ENCODE assay signal across 8 cellular contexts in the genomic region with DNA sequence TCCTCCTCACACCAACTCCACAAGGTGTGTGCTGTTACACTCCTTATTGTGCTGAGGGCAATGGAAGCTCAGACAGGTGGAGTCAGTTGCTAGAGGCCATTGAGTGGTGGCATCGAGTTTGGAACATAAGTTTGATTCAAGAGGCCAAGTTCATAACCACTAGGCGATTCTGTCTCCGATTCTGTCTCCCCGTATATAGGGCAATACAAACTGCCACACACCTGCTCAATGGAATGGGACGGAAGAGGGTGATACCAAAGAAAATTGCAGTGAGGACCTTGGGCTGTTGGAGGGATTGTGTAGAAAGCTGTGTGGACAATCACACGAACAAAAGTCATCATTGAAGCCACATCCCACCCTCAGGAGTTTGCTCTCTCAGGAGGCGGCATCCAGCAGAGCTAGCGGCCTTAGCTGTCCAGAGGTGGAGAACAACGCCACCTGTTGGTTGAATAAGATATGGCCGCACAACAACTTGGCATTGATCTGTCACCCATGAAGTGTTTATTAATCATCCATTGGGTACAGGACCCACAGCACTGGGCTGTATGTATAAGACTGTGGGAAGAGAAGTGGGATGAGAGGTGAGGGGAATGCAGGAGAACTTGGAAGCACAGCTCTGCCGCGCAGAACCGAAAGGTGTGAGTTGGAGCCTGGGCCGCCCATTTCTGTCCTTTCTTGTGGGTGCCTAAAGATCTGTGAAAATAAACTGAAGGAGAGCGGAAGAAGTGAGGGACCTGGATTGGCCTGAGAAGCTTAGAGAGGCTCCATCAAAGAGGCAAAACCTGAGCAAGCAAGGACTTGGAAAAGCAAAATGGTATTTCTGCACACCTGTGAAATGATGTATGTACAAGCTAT. TPM values are rescaled to one million over a fixed set of nuclear protein-coding genes. Genes with fewer than 3 reads are reported as not detected.
A peak's percentile ranks its signal among the peaks of the same experiment; 100 is the strongest.
DNase-seq lines count a peak whose midpoint lies in the region; ATAC-seq, FAIRE-seq and TF ChIP-seq lines count a peak whose summit lies in the region.

No MANE protein-coding gene starts in this region.

- no peak overlapping the region for H3K4ac ChIP-seq in H9 (ENCODE audit: low read depth, low read length)

- in situ Hi-C loops in T47D (cut with HindIII; ENCODE audit: low pct_unique_long_range_greater_than_20kb, low sequenced_read_pairs) = loop anchor here (25.0 kb wide), 1 partner anchor 285 kb away; the partner anchor contains the start of gene SLC25A48

- H3K9ac ChIP-seq in H9 (ENCODE audit: extremely low read depth, insufficient read length, low read length) = no peak overlapping the region
- H3K9ac ChIP-seq in kidney (ENCODE audit: low read length in 2 of 2) = no peak overlapping the region

- no peaks in the 10 kb centered on the region for H4K20me1 ChIP-seq in H9 (ENCODE audit: control insufficient read depth, insufficient read depth, insufficient read length)

- H3K36me3 Mint-ChIP-seq in H9 (ENCODE audit: insufficient read depth in 1 of 3, low read depth in 3 of 3) = no peaks in the 10 kb centered on the region

- peaks cover 3 to 13% of the 10 kb centered on the region in 2 experiments; a peak in 3 of 4 replicates for H3K4me1 Mint-ChIP-seq in H9

- H3K27ac Mint-ChIP-seq in H9 = no peak overlapping the region

- WGBS in H9 (ENCODE audit: extremely low coverage, insufficient read length, low lambda C conversion rate) = no CpG with 5 or more reads among the region's 15 CpGs

- H3K27me3 ChIP-seq in H9 (ENCODE audit: insufficient read depth, low read length) = peaks cover 45% of the 10 kb centered on the region

- H3K9me3 Mint-ChIP-seq in H9 = peaks cover 0 to 3% of the 10 kb centered on the region in 2 experiments; a peak in 1 of 5 replicates

- intact Hi-C loops in kidney (cut with DNase I) = loop anchor here (10.0 kb wide), 2 partner anchors 87 to 273 kb away; no protein-coding TSS in a partner anchor

- peak; percentile 89 for TF ChIP-seq CTCF in H9 (conservative IDR thresholded peaks at IDR 0.05)
- TF ChIP-seq CTCF in kidney (IDR thresholded peaks at IDR 0.05; ENCODE audit: borderline replicate concordance, extremely low read depth, insufficient read depth) = peak; percentile 85

- H3K14ac ChIP-seq in H9 (ENCODE audit: insufficient read depth, low read length) = no peak overlapping the region

- H4K91ac ChIP-seq in H9 (ENCODE audit: insufficient read length, low read depth, low read length) = no peak overlapping the region

- H2BK120ac ChIP-seq in H9 (ENCODE audit: low read depth, low read length, poor library complexity, severe bottlenecking) = no peak overlapping the region

- H2AFZ ChIP-seq in H9 (ENCODE audit: low read length) = no peak overlapping the region

- no peak overlapping the region for H3K27ac ChIP-seq in H9 (ENCODE audit: insufficient read length, low read depth, low read length)
- no peak overlapping the region for H3K27ac ChIP-seq in kidney (ENCODE audit: low read depth in 2 of 2, low read length in 2 of 2)

- H3K4me3 ChIP-seq in kidney (ENCODE audit: low read length in 2 of 2) = no peak overlapping the region

- no peak overlapping the region for H2BK12ac ChIP-seq in H9 (ENCODE audit: insufficient read length, low read depth, low read length)

- FAIRE-seq in kidney (lab: Jason Lieb, UNC) = peak; percentile 52

- no peak overlapping the region for H3K4me2 ChIP-seq in H9 (ENCODE audit: insufficient read depth, insufficient read length, low read length)

- DNase-seq in DMS79 treated with DMSO at 0.1 percent for 48 hours (lab: John Stamatoyannopoulos, UW) (peak; percentile 19), H9 (peak; percentile 71), NCI-H146 treated with DMSO at 0.1 percent for 48 hours (lab: John Stamatoyannopoulos, UW; ENCODE audit: unreplicated experiment) (peak; percentile 29), T1000 (lab: John Stamatoyannopoulos, UW) (peak; percentile 43), T47D (ENCODE audit: low read depth in 1 of 2, low spot score in 1 of 2) (peak; percentile 68 to 80), kidney (no peak)
- DNase-seq in stimulated activated CD4-positive, alpha-beta T cell treated with anti-CD3 and anti-CD28 coated beads, Interleukin-1b, Interleukin-23, amount 100 ng/mL, for 4 hours (ENCODE audit: low read depth in 2 of 2) = peak; percentile 23 to 28

- H2BK5ac ChIP-seq in H9 (ENCODE audit: insufficient read length, low read length) = no peak overlapping the region

- no peak overlapping the region for H2BK20ac ChIP-seq in H9 (ENCODE audit: low read depth, low read length, poor library complexity, severe bottlenecking)

- H3K9me3 ChIP-seq in H9 (ENCODE audit: control insufficient read depth, low read depth, low read length) (no peaks in the 10 kb centered on the region), kidney (ENCODE audit: control insufficient read depth in 1 of 2, low read length in 2 of 2) (no peaks in the 10 kb centered on the region)

- ATAC-seq in HG03521 (IDR thresholded peaks at IDR 0.05; ENCODE audit: unreplicated experiment) = no peak

- H3K4me1 ChIP-seq in H9 (ENCODE audit: insufficient read depth, low read length) (no peaks in the 10 kb centered on the region), kidney (ENCODE audit: control insufficient read depth in 1 of 2, insufficient read depth in 1 of 2, low read depth in 1 of 2, low read length in 2 of 2) (no peaks in the 10 kb centered on the region)

- H4K8ac ChIP-seq in H9 (replicated peaks; ENCODE audit: insufficient read length, low read depth, low read length) = no peak overlapping the region

- H4K5ac ChIP-seq in H9 (ENCODE audit: insufficient read length, low read depth, low read length) = no peak overlapping the region

- H3K18ac ChIP-seq in H9 (ENCODE audit: insufficient read length, low read depth, low read length) = no peak overlapping the region

- no peak overlapping the region for H3K4me3 Mint-ChIP-seq in H9

- H3K27me3 Mint-ChIP-seq in H9 (ENCODE audit: low read depth) = peaks cover 92% of the 10 kb centered on the region

- H3T11ph ChIP-seq in H9 (ENCODE audit: low read length) = no peak overlapping the region

- no peaks in the 10 kb centered on the region for H3K23me2 ChIP-seq in H9 (ENCODE audit: insufficient read length, low read depth, low read length, poor library complexity, severe bottlenecking)

- H3K36me3 ChIP-seq in kidney (ENCODE audit: control insufficient read depth in 1 of 2, insufficient read depth in 2 of 2, low read length in 2 of 2) = no peaks in the 10 kb centered on the region

- no peak overlapping the region for H2BK15ac ChIP-seq in H9 (ENCODE audit: low read depth, low read length)

- H3K56ac ChIP-seq in H9 (ENCODE audit: insufficient read length, low read depth, low read length) = no peak overlapping the region

- H3K23ac ChIP-seq in H9 (ENCODE audit: insufficient read length, low read depth, low read length) = no peak overlapping the region

- no peaks in the 10 kb centered on the region for H3K79me1 ChIP-seq in H9 (ENCODE audit: insufficient read depth, low read depth, low read length, poor library complexity, severe bottlenecking)

- H2AK5ac ChIP-seq in H9 (ENCODE audit: insufficient read length, low read length) = no peak overlapping the region

- H3K79me2 ChIP-seq in H9 (ENCODE audit: insufficient read depth, low read length) = no peaks in the 10 kb centered on the region

RNA-seq across cellular contexts. Expression of gene NEUROG1, which starts 16.1 kb away (rescaled TPM):
- not detected in 2 replicates for total RNA-seq in H9 (2021)
- total RNA-seq in kidney = not detected
- not detected for polyA plus RNA-seq in kidney (ENCODE audit: insufficient read depth, low read depth, low replicate concordance)

RNA-seq across cellular contexts. Expression of gene CXCL14, which starts 27.0 kb away (rescaled TPM):
- 1.1 TPM in 2 replicates for total RNA-seq in H9 (2021)
- total RNA-seq in kidney = 104 TPM
- 414 TPM for polyA plus RNA-seq in kidney (ENCODE audit: insufficient read depth, low read depth, low replicate concordance)

Comparison
In these comparisons a context has a peak if more than half of its experiments do, and no peak if none do; other contexts are left out.
1. RNA of gene CXCL14, which starts 27.0 kb away (total RNA-seq): 104 TPM in kidney (single experiment); 1.1 TPM in H9; every median in the first group is over 10 times any median in the second.